8 cellular contexts compared by ENCODE assay signal in the genomic region with DNA sequence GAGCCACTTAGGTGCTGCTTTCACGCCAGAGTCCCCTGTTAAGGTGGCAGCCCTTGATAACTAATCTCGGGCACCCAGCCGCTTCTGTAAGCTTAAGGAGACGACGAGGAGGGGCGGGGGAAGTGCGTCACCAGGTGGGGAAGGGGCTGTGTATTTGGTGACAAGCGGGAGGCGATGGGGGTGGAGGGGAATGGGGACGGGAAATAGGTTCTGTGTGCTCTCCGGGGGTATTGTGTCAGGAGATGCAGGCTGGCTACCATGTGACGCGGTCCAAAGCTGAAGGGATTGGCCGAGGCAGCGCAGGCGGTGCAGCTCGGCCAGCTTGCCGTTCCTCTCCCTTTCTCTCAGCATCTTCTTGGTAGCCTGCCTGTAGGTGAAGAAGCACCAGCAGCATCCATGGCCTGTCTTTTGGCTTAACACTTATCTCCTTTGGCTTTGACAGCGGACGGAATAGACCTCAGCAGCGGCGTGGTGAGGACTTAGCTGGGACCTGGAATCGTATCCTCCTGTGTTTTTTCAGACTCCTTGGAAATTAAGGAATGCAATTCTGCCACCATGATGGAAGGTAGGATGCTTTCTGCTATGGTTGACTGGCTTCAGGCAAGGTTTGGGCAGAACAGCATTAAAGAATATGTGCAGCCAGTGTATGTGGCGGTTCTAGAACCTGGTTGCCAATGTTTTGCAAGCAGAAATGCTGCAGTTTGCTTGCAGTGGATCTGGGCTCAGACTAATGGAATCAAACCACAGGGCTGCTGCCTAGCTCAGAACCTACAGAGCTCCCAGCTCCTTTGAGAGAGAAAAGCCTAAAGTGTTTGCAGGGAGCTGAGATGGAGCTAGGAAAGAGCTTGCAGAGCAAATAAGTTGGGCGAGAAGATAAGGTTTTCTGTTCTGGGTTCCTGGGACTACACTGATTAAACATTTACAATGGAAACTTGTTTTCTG. TPM values are rescaled to one million over a fixed set of nuclear protein-coding genes. Genes with fewer than 3 reads are reported as not detected.
A peak's percentile ranks its signal among the peaks of the same experiment; 100 is the strongest.
DNase-seq lines count a peak whose midpoint lies in the region; ATAC-seq and TF ChIP-seq lines count a peak whose summit lies in the region.

A gene with protein sequence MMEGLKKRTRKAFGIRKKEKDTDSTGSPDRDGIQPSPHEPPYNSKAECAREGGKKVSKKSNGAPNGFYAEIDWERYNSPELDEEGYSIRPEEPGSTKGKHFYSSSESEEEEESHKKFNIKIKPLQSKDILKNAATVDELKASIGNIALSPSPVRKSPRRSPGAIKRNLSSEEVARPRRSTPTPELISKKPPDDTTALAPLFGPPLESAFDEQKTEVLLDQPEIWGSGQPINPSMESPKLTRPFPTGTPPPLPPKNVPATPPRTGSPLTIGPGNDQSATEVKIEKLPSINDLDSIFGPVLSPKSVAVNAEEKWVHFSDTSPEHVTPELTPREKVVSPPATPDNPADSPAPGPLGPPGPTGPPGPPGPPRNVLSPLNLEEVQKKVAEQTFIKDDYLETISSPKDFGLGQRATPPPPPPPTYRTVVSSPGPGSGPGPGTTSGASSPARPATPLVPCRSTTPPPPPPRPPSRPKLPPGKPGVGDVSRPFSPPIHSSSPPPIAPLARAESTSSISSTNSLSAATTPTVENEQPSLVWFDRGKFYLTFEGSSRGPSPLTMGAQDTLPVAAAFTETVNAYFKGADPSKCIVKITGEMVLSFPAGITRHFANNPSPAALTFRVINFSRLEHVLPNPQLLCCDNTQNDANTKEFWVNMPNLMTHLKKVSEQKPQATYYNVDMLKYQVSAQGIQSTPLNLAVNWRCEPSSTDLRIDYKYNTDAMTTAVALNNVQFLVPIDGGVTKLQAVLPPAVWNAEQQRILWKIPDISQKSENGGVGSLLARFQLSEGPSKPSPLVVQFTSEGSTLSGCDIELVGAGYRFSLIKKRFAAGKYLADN (plus strand): TSS at position 350 of the 942 bp plus-strand sequence. CDS start 206 bp downstream, at position 556.

- peaks cover 50% of the 10 kb centered on the region for H3K79me2 ChIP-seq in fibroblast of lung (ENCODE audit: control insufficient read depth, insufficient read depth, low read length)

- no peaks in the 10 kb centered on the region for H3K9me3 ChIP-seq in fibroblast of lung (ENCODE audit: control insufficient read depth, insufficient read depth, low read depth, low read length)
- no peaks in the 10 kb centered on the region for H3K9me3 ChIP-seq in thyroid gland

- no peak for TF ChIP-seq CTCF in WI38 (IDR thresholded peaks at IDR 0.05; ENCODE audit: low read depth, low read length)
- no peak for TF ChIP-seq CTCF in fibroblast of lung (conservative IDR thresholded peaks at IDR 0.05 in 1 of 2, IDR thresholded peaks at IDR 0.05 in 1 of 2; ENCODE audit: low read depth in 1 of 2, low read length in 2 of 2)
- TF ChIP-seq CTCF in thyroid gland (IDR thresholded peaks at IDR 0.05): no peak

- H3K36me3 ChIP-seq in fibroblast of lung (ENCODE audit: control insufficient read depth, insufficient read depth, low read length) (no peaks in the 10 kb centered on the region), thyroid gland (no peaks in the 10 kb centered on the region)

- DNase-seq in activated CD4-positive, alpha-beta T cell treated with anti-CD3 and anti-CD28 coated beads for 48 hours: peak; percentile 11
- DNase-seq in activated CD4-positive, alpha-beta T cell treated with anti-CD3 and anti-CD28 coated beads for 4 hours: no peak
- DNase-seq in fibroblast of lung (ENCODE audit: low read depth in 2 of 2) (peak; percentile 72 to 80), mucosa of gallbladder (ENCODE audit: low spot score) (peak; percentile 56), thyroid gland (peak; percentile 78 to 79)

- no peaks in the 10 kb centered on the region for H3K27me3 ChIP-seq in fibroblast of lung (ENCODE audit: control insufficient read depth, insufficient read depth, low read length)
- H3K27me3 ChIP-seq in thyroid gland: no peaks in the 10 kb centered on the region

- peak within 1 kb of the TSS; percentile 98 for H3K27ac ChIP-seq in fibroblast of lung (ENCODE audit: insufficient read depth, low read length)
- peak within 1 kb of the TSS; percentile 93 to 94 (median 93) for H3K27ac ChIP-seq in thyroid gland

- H3K9ac ChIP-seq in fibroblast of lung (ENCODE audit: insufficient read depth, low read length): peak within 1 kb of the TSS; percentile 92

- H3K4me1 ChIP-seq in fibroblast of lung (ENCODE audit: control insufficient read depth, extremely low read depth, insufficient read depth, low read length) (peaks cover 10% of the 10 kb centered on the region), thyroid gland (peaks cover 18 to 37% of the 10 kb centered on the region in 2 donors)

- H3K4me3 ChIP-seq in WI38 (ENCODE audit: low read depth, low read length) (peak within 1 kb of the TSS; percentile 99), fibroblast of lung (replicated peaks in 1 of 4; ENCODE audit: control extremely low read depth in 1 of 4, insufficient read depth in 1 of 4, low read depth in 3 of 4, low read length in 4 of 4) (peak within 1 kb of the TSS; percentile 47 to 78 (median 68)), thyroid gland (replicated peaks in 1 of 3) (peak within 1 kb of the TSS; percentile 36 to 68 (median 40))

- peak within 1 kb of the TSS; percentile 23 for H2AFZ ChIP-seq in fibroblast of lung (ENCODE audit: low read length)

- ATAC-seq in GM19023 (IDR thresholded peaks at IDR 0.05; ENCODE audit: unreplicated experiment) (no peak), GM18907 (IDR thresholded peaks at IDR 0.05; ENCODE audit: unreplicated experiment) (no peak)

- H3K4me2 ChIP-seq in fibroblast of lung (ENCODE audit: extremely low read depth, insufficient read depth, low read length): peak within 1 kb of the TSS; percentile 85

- no peaks in the 10 kb centered on the region for H4K20me1 ChIP-seq in fibroblast of lung (ENCODE audit: control insufficient read depth, extremely low read depth, insufficient read depth, low read length)

- TF ChIP-seq POLR2A in thyroid gland (IDR thresholded peaks at IDR 0.05): peak in 1 of 2 donors; percentile 76

- 15 to 25% methylated on average over 24 to 25 of the region's 25 CpGs for WGBS in thyroid gland, 2 donors

- intact Hi-C loops in thyroid gland (cut with DNase I): no loop called here

RNA-seq across cellular contexts. Expression of the gene that starts here (rescaled TPM):
- total RNA-seq in fibroblast of lung (11.0 and 37.8 TPM in 2 replicates), mucosa of gallbladder (7.0 TPM), thyroid gland (10 to 100 TPM; 18.7 to 25.6 (median 22.4) TPM)
- polyA plus RNA-seq in fibroblast of lung: 71.4 and 77.6 TPM in 2 replicates
- polyA plus RNA-seq in fibroblast of lung (2012): 40.1 and 41.3 TPM in 2 replicates
- polyA minus RNA-seq in fibroblast of lung (ENCODE audit: low replicate concordance): 18.8 and 33.8 TPM in 2 replicates

Comparison
In these comparisons a context has a peak if more than half of its experiments do, and no peak if none do; other contexts are left out.
1. DNase-seq: peak in activated CD4-positive, alpha-beta T cell treated with anti-CD3 and anti-CD28 coated beads for 48 hours (single experiment), fibroblast of lung (2 of 2), mucosa of gallbladder (single experiment) and thyroid gland (2 of 2); none in activated CD4-positive, alpha-beta T cell treated with anti-CD3 and anti-CD28 coated beads for 4 hours (0 of 2).
2. H3K4me3 ChIP-seq: peak in every context shown above with its lines; median percentile 99 in WI38; 68 in fibroblast of lung; 40 in thyroid gland.